9 cellular contexts compared by ENCODE assay signal in genomic region chr5:53430618-53431252, GRCh38. TPM values are rescaled to one million over a fixed set of nuclear protein-coding genes. Genes with fewer than 3 reads are reported as not detected.
DNase-seq lines count a peak whose midpoint lies in the region; ATAC-seq and TF ChIP-seq lines count a peak whose summit lies in the region.
"Had no signal": no experiment of that assay in that cellular context is flagged by ENCODE, and none has a peak within 500 bp of the region (broad histone marks: within the 10 kb centered on the region; RNA-seq: fewer than 3 reads in every experiment).

No MANE protein-coding gene starts in this region.

- WGBS in right lobe of liver (ENCODE audit: insufficient coverage, low coverage, low lambda C conversion rate, missing lambda C conversion rate) = 33% methylated on average over 5 of the region's 5 CpGs

- no peak overlapping the region for H3K27ac Mint-ChIP-seq in MCF 10A (ENCODE audit: low read depth, unreplicated experiment)

- no peak overlapping the region for H3K4me2 ChIP-seq in Karpas-422 (ENCODE audit: low read depth, low read length, poor library complexity, severe bottlenecking)

- H2AFZ ChIP-seq in Karpas-422 (ENCODE audit: low read length) = no peak overlapping the region

- no peak overlapping the region for H3K9ac ChIP-seq in Karpas-422 (ENCODE audit: low read length)

- H3K9me2 ChIP-seq in Karpas-422 (replicated peaks; ENCODE audit: insufficient read depth, low read length) = no peaks in the 10 kb centered on the region

- H3K4me3 ChIP-seq in BE2C (ENCODE audit: low read depth, low read length) (no peak overlapping the region), Karpas-422 (ENCODE audit: low read length) (no peak overlapping the region), right lobe of liver (no peak overlapping the region), uterus (no peak overlapping the region)

- no peaks in the 10 kb centered on the region for H3K36me3 Mint-ChIP-seq in MCF 10A (ENCODE audit: insufficient read depth, unreplicated experiment)

- CTCF ChIA-PET in MCF 10A (lab: Yijun Ruan, JAX) = interaction anchor here (0.6 to 4.2 kb wide), 15 partner anchors 8 to 1003 kb away, joined by 3 to 29 read pairs (median 3); no protein-coding TSS in a partner anchor

- H3K27me3 ChIP-seq in BE2C = no peaks in the 10 kb centered on the region; the same call in 1 of the 2 replicates
- no peaks in the 10 kb centered on the region for H3K27me3 ChIP-seq in Karpas-422 (ENCODE audit: low read length)
- H3K27me3 ChIP-seq in right lobe of liver = no peaks in the 10 kb centered on the region
- no peaks in the 10 kb centered on the region for H3K27me3 ChIP-seq in uterus

- H3K4me1 ChIP-seq in BE2C = no peaks in the 10 kb centered on the region
- no peaks in the 10 kb centered on the region for H3K4me1 ChIP-seq in Karpas-422 (ENCODE audit: low read length)
- peaks cover 0 to 17% (median 3%) of the 10 kb centered on the region in 4 donors for H3K4me1 ChIP-seq in right lobe of liver
- no peaks in the 10 kb centered on the region for H3K4me1 ChIP-seq in uterus

- no peaks in the 10 kb centered on the region for H4K20me1 ChIP-seq in Karpas-422 (ENCODE audit: insufficient read depth, low read depth, low read length)

- H3K4me3 Mint-ChIP-seq in MCF 10A (ENCODE audit: unreplicated experiment) = no peak overlapping the region

- TF ChIP-seq CTCF in BE2C (IDR thresholded peaks at IDR 0.05; ENCODE audit: low read depth, low read length) = peak; percentile 46
- TF ChIP-seq CTCF in MCF 10A (IDR thresholded peaks at IDR 0.05; ENCODE audit: unreplicated experiment) = peak; percentile 58
- peak; percentile 47 to 55 (median 54) for TF ChIP-seq CTCF in right lobe of liver (IDR thresholded peaks at IDR 0.05)
- TF ChIP-seq CTCF in uterus (IDR thresholded peaks at IDR 0.05) = peak in 2 of 4 experiments; percentile 7 to 29

- no peaks in the 10 kb centered on the region for H3K36me3 ChIP-seq in BE2C
- H3K36me3 ChIP-seq in Karpas-422 (ENCODE audit: insufficient read depth, low read length) = no peaks in the 10 kb centered on the region
- H3K36me3 ChIP-seq in right lobe of liver = no peaks in the 10 kb centered on the region
- no peaks in the 10 kb centered on the region for H3K36me3 ChIP-seq in uterus

- H3K27ac ChIP-seq in Karpas-422 (ENCODE audit: low read length) = no peak overlapping the region
- H3K27ac ChIP-seq in right lobe of liver = no peak overlapping the region
- H3K27ac ChIP-seq in uterus = no peak overlapping the region

- intact Hi-C loops in MCF 10A (cut with micrococcal nuclease) = loop anchor here (1.0 to 5.0 kb wide), 7 partner anchors 95 to 787 kb away; no protein-coding TSS in a partner anchor
- intact Hi-C loops in right lobe of liver (cut with DNase I) = no loop called here
- intact Hi-C loops in uterus (cut with DNase I; ENCODE audit: low total_unique reads) = no loop called here

- POLR2A ChIA-PET in MCF 10A (lab: Yijun Ruan, JAX) = interaction anchor here (1.1 to 1.3 kb wide), 2 partner anchors 96 to 596 kb away, joined by 5 read pairs; no protein-coding TSS in a partner anchor

- no peaks in the 10 kb centered on the region for H3K79me2 ChIP-seq in Karpas-422 (ENCODE audit: low read length)

- ATAC-seq in right lobe of liver = peak; percentile 82 to 87 (median 86)
- no peak for ATAC-seq in HG03045 (IDR thresholded peaks at IDR 0.05; ENCODE audit: unreplicated experiment)
- ATAC-seq in GM18858 (IDR thresholded peaks at IDR 0.05; ENCODE audit: unreplicated experiment) = no peak

- H3K9me3 Mint-ChIP-seq in MCF 10A (ENCODE audit: unreplicated experiment) = no peaks in the 10 kb centered on the region

- TF ChIP-seq POLR2A in right lobe of liver (IDR thresholded peaks at IDR 0.05) (no peak), uterus (IDR thresholded peaks at IDR 0.05) (no peak)

- H3K9me3 ChIP-seq in BE2C (no peaks in the 10 kb centered on the region), Karpas-422 (ENCODE audit: low read length) (no peaks in the 10 kb centered on the region), right lobe of liver (no peaks in the 10 kb centered on the region), uterus (no peaks in the 10 kb centered on the region)

- H3K4me1 Mint-ChIP-seq in MCF 10A (ENCODE audit: insufficient read depth, unreplicated experiment) = no peaks in the 10 kb centered on the region

- BruUV-seq in MCF 10A (replicated peaks; lab: Mats Ljungman, UMichigan) = no TSS peak

- no peaks in the 10 kb centered on the region for H3K27me3 Mint-ChIP-seq in MCF 10A (ENCODE audit: insufficient read depth, unreplicated experiment)

- DNase-seq in BE2C (no peak), Karpas-422 (peak; percentile 51), MCF 10A (ENCODE audit: unreplicated experiment) (peak; percentile 69), right lobe of liver (no peak), uterus (no peak)
- no peak for DNase-seq in NK-92 treated with Interleukin-12 subunit alpha and Interleukin-12 subunit beta, amount 100 ng/mL, for 24 hours (lab: John Stamatoyannopoulos, UW)
- DNase-seq: activated CD4-positive, alpha-beta T cell treated with anti-CD3 and anti-CD28 coated beads, Interleukin-2, amount 50 U/mL, for 1 hour had no signal

RNA-seq across cellular contexts. Expression of gene FST, which starts 49.7 kb away (rescaled TPM):
- not detected for polyA plus RNA-seq in BE2C (2012; ENCODE audit: insufficient read depth, insufficient read length, low read depth)
- total RNA-seq in Karpas-422 (2014; rRNA removed; shearing (Covaris generic); ENCODE audit: low replicate concordance) = not detected in 2 replicates
- total RNA-seq in MCF 10A (2022) (6.2 and 7.3 TPM in 2 replicates), right lobe of liver (10 to 100 TPM; 13.1 to 28.2 (median 15.3) TPM), uterus (1 to 10 TPM in 3 of 4 donors, under 1 TPM in 1; 0.51 to 10.0 (median 6.8) TPM)

Comparison
In these comparisons a context has a peak if more than half of its experiments do, and no peak if none do; other contexts are left out.
1. DNase-seq: peak in Karpas-422 (single experiment) and MCF 10A (single experiment); none in BE2C (single experiment), right lobe of liver (0 of 3), NK-92 treated with Interleukin-12 subunit alpha and Interleukin-12 subunit beta, amount 100 ng/mL, for 24 hours (single experiment) and uterus (0 of 2).
2. ATAC-seq: peak in right lobe of liver (4 of 4); none in HG03045 (single experiment) and GM18858 (single experiment).